1 cellular context compared by ENCODE assay signal in the genomic region with DNA sequence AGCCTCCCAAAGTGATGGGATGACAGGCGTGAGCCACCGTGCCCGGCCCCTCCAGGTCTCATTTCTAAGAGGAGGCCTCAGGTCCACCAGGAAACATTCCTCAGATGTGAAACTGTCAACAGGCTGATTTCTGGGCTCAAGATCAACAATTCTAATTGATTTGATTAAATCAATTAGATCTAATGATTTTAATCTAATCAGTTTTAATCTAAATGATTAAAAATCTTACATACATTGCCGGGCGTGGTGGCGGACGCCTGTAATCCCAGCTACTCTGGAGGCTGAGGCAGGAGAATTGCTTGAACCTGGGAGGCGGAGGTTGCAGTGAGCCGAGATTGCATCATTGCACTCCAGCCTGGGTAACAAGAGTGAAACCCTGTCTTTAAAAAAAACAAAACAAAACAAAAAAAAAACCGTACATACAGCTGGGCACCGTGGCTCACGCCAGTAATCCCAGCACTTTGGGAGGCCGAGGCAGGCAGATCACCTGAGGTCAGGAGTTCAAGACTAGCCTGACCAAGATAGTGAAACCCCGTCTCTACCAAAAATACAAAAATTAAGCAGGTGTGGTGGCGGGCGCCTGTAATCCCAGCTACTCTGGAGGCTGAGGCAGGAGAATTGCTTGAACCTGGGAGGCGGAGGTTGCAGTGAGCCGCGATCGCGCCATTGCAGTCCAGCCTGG.
TF ChIP-seq lines count a peak whose summit lies in the region.

No MANE protein-coding gene starts in this region.

TF ChIP-seq in K562, 482 proteins besides CTCF, POLR2A, EP300 and RAD21 (continued from another document):
- TF ChIP-seq EP400 (IDR thresholded peaks at IDR 0.05): peak; percentile 65
TF ChIP-seq in K562: peak in this region for 29; not testable (repeated sequence) for 453.
